In genomic region chr17:80658821-80659220, GRCh38 we compare ENCODE assay signal across 22 cellular contexts.
"Had no signal": no experiment of that assay in that cellular context is flagged by ENCODE, and none has a peak within 500 bp of the region (broad histone marks: within the 10 kb centered on the region; RNA-seq: fewer than 3 reads in every experiment).

No MANE protein-coding gene starts in this region.

- H3K27me3 ChIP-seq: esophagus muscularis mucosa, gastroesophageal sphincter, pancreas had no signal

- ATAC-seq: gastroesophageal sphincter; lower lobe of right lung; pancreas; sciatic nerve; stimulated activated naive B cell treated with anti-CD40 and anti-IgM and Interleukin-4, amounts not matched to agents 10 μg/mL and 1 μg/mL and 100 μg/mL, for 72 hours had no signal

- H3K27ac Mint-ChIP-seq: memory B cell; mesothelial cell of epicardium; nephron; stimulated activated naive B cell treated with anti-CD40 and anti-IgM and Interleukin-4, amounts not matched to agents 10 μg/mL and 1 μg/mL and 100 μg/mL, for 72 hours had no signal

- H3K27me3 Mint-ChIP-seq: memory B cell; stimulated activated naive B cell treated with anti-CD40 and anti-IgM and Interleukin-4, amounts not matched to agents 10 μg/mL and 1 μg/mL and 100 μg/mL, for 72 hours had no signal

- H3K4me1 ChIP-seq: pancreas, psoas muscle had no signal

- H3K9me3 ChIP-seq: pancreas had no signal

- DNase-seq: effector memory CD4-positive, alpha-beta T cell; glutamatergic neuron; islet precursor cell; left ventricle myocardium inferior; lower lobe of right lung; occipital lobe; pancreas; retina; stimulated activated CD4-positive, alpha-beta T cell treated with anti-CD3 and anti-CD28 coated beads, Interleukin-2, amount 100 ng/mL, for 24 hours; stimulated activated CD4-positive, alpha-beta T cell treated with anti-CD3 and anti-CD28 coated beads, Interleukin-4, amount 100 ng/mL, for 4 hours; stimulated activated naive B cell treated with anti-CD40 and anti-IgM and Interleukin-4, amounts not matched to agents 10 μg/mL and 1 μg/mL and 100 μg/mL, for 72 hours; trophoblast cell had no signal

- H3K4me3 ChIP-seq: coronary artery, esophagus muscularis mucosa, gastroesophageal sphincter, left ventricle myocardium inferior, lower lobe of right lung, pancreas, psoas muscle, skin epidermis had no signal

- H3K27ac ChIP-seq: coronary artery, esophagus muscularis mucosa, gastroesophageal sphincter, left ventricle myocardium inferior, lower lobe of right lung, pancreas, psoas muscle, skin epidermis had no signal

- H3K4me3 Mint-ChIP-seq: memory B cell; mesothelial cell of epicardium; nephron; stimulated activated naive B cell treated with anti-CD40 and anti-IgM and Interleukin-4, amounts not matched to agents 10 μg/mL and 1 μg/mL and 100 μg/mL, for 72 hours had no signal

- FAIRE-seq: endometrium, pancreas had no signal

- H3K36me3 ChIP-seq: esophagus muscularis mucosa, gastroesophageal sphincter, left ventricle myocardium inferior, lower lobe of right lung, pancreas had no signal
